ENCODE assay signal across 24 cellular contexts in the genomic region with DNA sequence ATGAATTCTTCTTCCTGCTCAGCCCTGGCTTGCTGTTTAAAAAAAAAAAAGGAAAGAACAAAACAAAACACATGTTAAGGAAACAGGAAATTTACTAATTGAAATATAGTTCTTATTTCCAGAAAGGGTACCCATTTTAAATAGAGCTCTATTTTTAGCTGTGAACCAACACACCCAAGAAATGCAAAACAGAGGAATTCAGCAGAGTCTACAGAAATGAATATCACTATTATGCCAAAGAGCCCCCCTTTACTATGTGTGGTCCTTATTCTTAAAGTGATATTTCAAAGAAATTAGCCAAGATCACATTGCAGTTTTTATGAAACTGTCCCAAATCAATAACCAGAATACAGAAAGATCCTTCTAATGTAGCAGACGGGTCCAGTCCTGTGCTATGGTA. TPM values are rescaled to one million over a fixed set of nuclear protein-coding genes. Genes with fewer than 3 reads are reported as not detected.
DNase-seq lines count a peak whose midpoint lies in the region; ATAC-seq, FAIRE-seq and TF ChIP-seq lines count a peak whose summit lies in the region.
"Had no signal": no experiment of that assay in that cellular context is flagged by ENCODE, and none has a peak within 500 bp of the region (broad histone marks: within the 10 kb centered on the region; RNA-seq: fewer than 3 reads in every experiment).

No MANE protein-coding gene starts in this region.

- ATAC-seq in GM18517 (IDR thresholded peaks at IDR 0.05; ENCODE audit: unreplicated experiment) (peak; percentile 84), GM21717 (IDR thresholded peaks at IDR 0.05; ENCODE audit: unreplicated experiment) (peak; percentile 56), WTC11 (no peak), HG02642 (IDR thresholded peaks at IDR 0.05; ENCODE audit: poor library complexity, unreplicated experiment) (no peak), HG03439 (IDR thresholded peaks at IDR 0.05; ENCODE audit: unreplicated experiment) (no peak)
- ATAC-seq: A549 had no signal

- H3K4me3 ChIP-seq in A673 (ENCODE audit: low read depth, low read length, poor library complexity, severe bottlenecking) = no peak overlapping the region
- H3K4me3 ChIP-seq: A549, breast epithelium, colonic mucosa, HAP-1, suprapubic skin had no signal

- peaks cover 20% of the 10 kb centered on the region for H3K4me1 ChIP-seq in A673 (ENCODE audit: insufficient read depth, low read length, poor library complexity, severe bottlenecking)
- H3K4me1 ChIP-seq: A549 had no signal

- peak overlapping the region; percentile 44; the same call in 1 of the 2 replicates for H3K27ac Mint-ChIP-seq in WTC11
- H3K27ac Mint-ChIP-seq: progenitor cell of endocrine pancreas had no signal

- intact Hi-C loops in A673 (cut with micrococcal nuclease; ENCODE audit: unreplicated experiment) = no loop called here

- H3K9me3 ChIP-seq in A673 (ENCODE audit: low read depth, low read length, poor library complexity, severe bottlenecking) = no peaks in the 10 kb centered on the region
- H3K9me3 ChIP-seq: A549, breast epithelium, colonic mucosa, HAP-1, suprapubic skin had no signal

- H3K27ac ChIP-seq in A673 (ENCODE audit: low read depth, low read length, poor library complexity, severe bottlenecking) = no peak overlapping the region
- H3K27ac ChIP-seq: A549, breast epithelium, colonic mucosa, suprapubic skin had no signal

- DNase-seq in A673 (ENCODE audit: low spot score) (peak; percentile 14), WTC11 (ENCODE audit: low spot score) (no peak), HT-29 (ENCODE audit: low spot score) (no peak), HTR-8/SVneo (ENCODE audit: insufficient read length, low spot score) (no peak)
- DNase-seq: activated CD4-positive, alpha-beta T cell treated with anti-CD3 and anti-CD28 coated beads, Interleukin-2, amount 50 U/mL, for 48 hours; activated gamma-delta T cell; amniotic stem cell; colonic mucosa; IMR-90; islet precursor cell; NCI-H1417 treated with DMSO at 0.1 percent for 48 hours; NCI-H510A; NK-92 treated with Interleukin-12 subunit alpha and Interleukin-12 subunit beta, amount 100 ng/mL, for 24 hours had no signal

- H3K9me3 Mint-ChIP-seq in WTC11 = no peaks in the 10 kb centered on the region
- H3K9me3 Mint-ChIP-seq: neural crest cell had no signal

- no peak for FAIRE-seq in HTR-8/SVneo (lab: Jason Lieb, UNC)
- FAIRE-seq: A549, urothelium cell line had no signal

- TF ChIP-seq CTCF in A673 (conservative IDR thresholded peaks at IDR 0.05; ENCODE audit: low read depth, low read length) (no peak), WTC11 (IDR thresholded peaks at IDR 0.05) (no peak)

- no TSS peak for BruUV-seq in A673 (replicated peaks; lab: Mats Ljungman, UMichigan)

- no peaks in the 10 kb centered on the region for H3K36me3 ChIP-seq in A673 (ENCODE audit: insufficient read depth, low read length, poor library complexity, severe bottlenecking)
- H3K36me3 ChIP-seq: breast epithelium, colonic mucosa had no signal

- no peaks in the 10 kb centered on the region; the same call in 1 of the 2 replicates for H3K27me3 Mint-ChIP-seq in WTC11 (ENCODE audit: low read depth)
- H3K27me3 Mint-ChIP-seq: progenitor cell of endocrine pancreas had no signal

- H3K4me1 Mint-ChIP-seq in WTC11 = peaks cover 52% of the 10 kb centered on the region

- POLR2A ChIA-PET in A673 (lab: Charles Lee; ENCODE audit: low non-redundant PET) = no interaction called here
- POLR2A ChIA-PET in WTC11 (lab: Charles Lee) = interaction anchor here (0.7 kb wide), 1 partner anchor 610 kb away, joined by 3 read pairs; no protein-coding TSS in a partner anchor

- CTCF ChIA-PET in A673 (lab: Charles Lee) (no interaction called here), WTC11 (lab: Charles Lee) (interaction anchor here (1.0 to 1.6 kb wide), 3 partner anchors 12 to 223 kb away, joined by 3 to 4 read pairs (median 3); no protein-coding TSS in a partner anchor)

- peaks cover 7% of the 10 kb centered on the region; the same call in 1 of the 2 replicates for H3K36me3 Mint-ChIP-seq in WTC11

- no peaks in the 10 kb centered on the region for H3K27me3 ChIP-seq in A673 (replicated peaks; ENCODE audit: insufficient read depth, low read depth, low read length, poor library complexity)
- H3K27me3 ChIP-seq: breast epithelium, colonic mucosa, suprapubic skin had no signal

- no peak overlapping the region for H3K4me3 Mint-ChIP-seq in WTC11
- H3K4me3 Mint-ChIP-seq: neural crest cell had no signal

TF ChIP-seq in WTC11, 78 proteins besides CTCF, POLR2A, EP300 and RAD21:
- TF ChIP-seq, protein P1, sequence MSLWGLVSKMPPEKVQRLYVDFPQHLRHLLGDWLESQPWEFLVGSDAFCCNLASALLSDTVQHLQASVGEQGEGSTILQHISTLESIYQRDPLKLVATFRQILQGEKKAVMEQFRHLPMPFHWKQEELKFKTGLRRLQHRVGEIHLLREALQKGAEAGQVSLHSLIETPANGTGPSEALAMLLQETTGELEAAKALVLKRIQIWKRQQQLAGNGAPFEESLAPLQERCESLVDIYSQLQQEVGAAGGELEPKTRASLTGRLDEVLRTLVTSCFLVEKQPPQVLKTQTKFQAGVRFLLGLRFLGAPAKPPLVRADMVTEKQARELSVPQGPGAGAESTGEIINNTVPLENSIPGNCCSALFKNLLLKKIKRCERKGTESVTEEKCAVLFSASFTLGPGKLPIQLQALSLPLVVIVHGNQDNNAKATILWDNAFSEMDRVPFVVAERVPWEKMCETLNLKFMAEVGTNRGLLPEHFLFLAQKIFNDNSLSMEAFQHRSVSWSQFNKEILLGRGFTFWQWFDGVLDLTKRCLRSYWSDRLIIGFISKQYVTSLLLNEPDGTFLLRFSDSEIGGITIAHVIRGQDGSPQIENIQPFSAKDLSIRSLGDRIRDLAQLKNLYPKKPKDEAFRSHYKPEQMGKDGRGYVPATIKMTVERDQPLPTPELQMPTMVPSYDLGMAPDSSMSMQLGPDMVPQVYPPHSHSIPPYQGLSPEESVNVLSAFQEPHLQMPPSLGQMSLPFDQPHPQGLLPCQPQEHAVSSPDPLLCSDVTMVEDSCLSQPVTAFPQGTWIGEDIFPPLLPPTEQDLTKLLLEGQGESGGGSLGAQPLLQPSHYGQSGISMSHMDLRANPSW (CRISPR knock-in tag; conservative IDR thresholded peaks at IDR 0.05; ENCODE audit: low read depth) = no peak
- TF ChIP-seq FOXK1 (CRISPR knock-in tag; IDR thresholded peaks at IDR 0.05) = no peak
- TF ChIP-seq, protein P2, sequence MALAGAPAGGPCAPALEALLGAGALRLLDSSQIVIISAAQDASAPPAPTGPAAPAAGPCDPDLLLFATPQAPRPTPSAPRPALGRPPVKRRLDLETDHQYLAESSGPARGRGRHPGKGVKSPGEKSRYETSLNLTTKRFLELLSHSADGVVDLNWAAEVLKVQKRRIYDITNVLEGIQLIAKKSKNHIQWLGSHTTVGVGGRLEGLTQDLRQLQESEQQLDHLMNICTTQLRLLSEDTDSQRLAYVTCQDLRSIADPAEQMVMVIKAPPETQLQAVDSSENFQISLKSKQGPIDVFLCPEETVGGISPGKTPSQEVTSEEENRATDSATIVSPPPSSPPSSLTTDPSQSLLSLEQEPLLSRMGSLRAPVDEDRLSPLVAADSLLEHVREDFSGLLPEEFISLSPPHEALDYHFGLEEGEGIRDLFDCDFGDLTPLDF (CRISPR knock-in tag; IDR thresholded peaks at IDR 0.05) = no peak
- no peak for TF ChIP-seq ATF1 (CRISPR knock-in tag; IDR thresholded peaks at IDR 0.05)
- TF ChIP-seq, protein P3, sequence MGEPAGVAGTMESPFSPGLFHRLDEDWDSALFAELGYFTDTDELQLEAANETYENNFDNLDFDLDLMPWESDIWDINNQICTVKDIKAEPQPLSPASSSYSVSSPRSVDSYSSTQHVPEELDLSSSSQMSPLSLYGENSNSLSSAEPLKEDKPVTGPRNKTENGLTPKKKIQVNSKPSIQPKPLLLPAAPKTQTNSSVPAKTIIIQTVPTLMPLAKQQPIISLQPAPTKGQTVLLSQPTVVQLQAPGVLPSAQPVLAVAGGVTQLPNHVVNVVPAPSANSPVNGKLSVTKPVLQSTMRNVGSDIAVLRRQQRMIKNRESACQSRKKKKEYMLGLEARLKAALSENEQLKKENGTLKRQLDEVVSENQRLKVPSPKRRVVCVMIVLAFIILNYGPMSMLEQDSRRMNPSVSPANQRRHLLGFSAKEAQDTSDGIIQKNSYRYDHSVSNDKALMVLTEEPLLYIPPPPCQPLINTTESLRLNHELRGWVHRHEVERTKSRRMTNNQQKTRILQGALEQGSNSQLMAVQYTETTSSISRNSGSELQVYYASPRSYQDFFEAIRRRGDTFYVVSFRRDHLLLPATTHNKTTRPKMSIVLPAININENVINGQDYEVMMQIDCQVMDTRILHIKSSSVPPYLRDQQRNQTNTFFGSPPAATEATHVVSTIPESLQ (CRISPR knock-in tag; IDR thresholded peaks at IDR 0.05) = no peak
- TF ChIP-seq, protein P4, sequence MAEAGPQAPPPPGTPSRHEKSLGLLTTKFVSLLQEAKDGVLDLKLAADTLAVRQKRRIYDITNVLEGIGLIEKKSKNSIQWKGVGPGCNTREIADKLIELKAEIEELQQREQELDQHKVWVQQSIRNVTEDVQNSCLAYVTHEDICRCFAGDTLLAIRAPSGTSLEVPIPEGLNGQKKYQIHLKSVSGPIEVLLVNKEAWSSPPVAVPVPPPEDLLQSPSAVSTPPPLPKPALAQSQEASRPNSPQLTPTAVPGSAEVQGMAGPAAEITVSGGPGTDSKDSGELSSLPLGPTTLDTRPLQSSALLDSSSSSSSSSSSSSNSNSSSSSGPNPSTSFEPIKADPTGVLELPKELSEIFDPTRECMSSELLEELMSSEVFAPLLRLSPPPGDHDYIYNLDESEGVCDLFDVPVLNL (CRISPR knock-in tag; IDR thresholded peaks at IDR 0.05; ENCODE audit: borderline replicate concordance, low read depth) = no peak
- no peak for TF ChIP-seq MXD4 (CRISPR knock-in tag; IDR thresholded peaks at IDR 0.05; ENCODE audit: borderline replicate concordance)
- no peak for TF ChIP-seq NR3C1 (CRISPR knock-in tag; conservative IDR thresholded peaks at IDR 0.05; ENCODE audit: low read depth)

RNA-seq across cellular contexts. Expression of a gene that starts 53.7 kb away (rescaled TPM):
- total RNA-seq in A673 (2021) = 28.1 and 28.8 TPM in 2 replicates
- 48.4 to 55.2 TPM (median 49.8 TPM) in 3 replicates for total RNA-seq in WTC11 (2021)
- 15.7 and 18.5 TPM in 2 replicates for total RNA-seq in HT-29 (2014; rRNA removed; shearing (Covaris generic))

Comparison
In these comparisons a context has a peak if more than half of its experiments do, and no peak if none do; other contexts are left out.
1. ATAC-seq: peak in GM18517 (single experiment) and GM21717 (single experiment); none in WTC11 (single experiment), HG02642 (single experiment) and HG03439 (single experiment).